8 cellular contexts compared by ENCODE assay signal in genomic region chr3:71930056-71930991, GRCh38.
DNase-seq lines count a peak whose midpoint lies in the region; ATAC-seq and TF ChIP-seq lines count a peak whose summit lies in the region.

No MANE protein-coding gene starts in this region.

- no peak overlapping the region for H3K27ac ChIP-seq in SJCRH30
- H3K27ac ChIP-seq in uterus = peak overlapping the region in 1 of 2 donors; percentile 25

- DNase-seq in Calu3 (peak; percentile 11), GM20000 (ENCODE audit: low spot score) (peak; percentile 75), SJCRH30 (peak; percentile 13 to 42), left cardiac atrium (peak; percentile 41), uterus (peak; percentile 36 to 53), NCI-H345 (lab: John Stamatoyannopoulos, UW) (no peak), NCI-H2196 (lab: John Stamatoyannopoulos, UW; ENCODE audit: unreplicated experiment) (no peak)

- H3K27ac Mint-ChIP-seq in Calu3 (ENCODE audit: unreplicated experiment) = no peak overlapping the region

- intact Hi-C loops in Calu3 (cut with micrococcal nuclease; ENCODE audit: unreplicated experiment) (no loop called here), left cardiac atrium (cut with DNase I) (no loop called here), uterus (cut with DNase I; ENCODE audit: low total_unique reads) (no loop called here)

- H3K9me3 ChIP-seq in SJCRH30 (replicated peaks) = no peaks in the 10 kb centered on the region
- no peaks in the 10 kb centered on the region for H3K9me3 ChIP-seq in uterus

- peak; percentile 28 for TF ChIP-seq CTCF in Calu3 (IDR thresholded peaks at IDR 0.05; ENCODE audit: unreplicated experiment)
- peak; percentile 56 for TF ChIP-seq CTCF in GM20000 (IDR thresholded peaks at IDR 0.05; ENCODE audit: extremely low read depth, missing control alignments)
- TF ChIP-seq CTCF in uterus (IDR thresholded peaks at IDR 0.05) = peak in 1 of 4 experiments; percentile 8

- no peaks in the 10 kb centered on the region for H3K9me3 Mint-ChIP-seq in Calu3 (ENCODE audit: low read depth, unreplicated experiment)

- H3K36me3 Mint-ChIP-seq in Calu3 (ENCODE audit: insufficient read depth, unreplicated experiment) = no peaks in the 10 kb centered on the region

- H3K27me3 ChIP-seq in SJCRH30 (no peaks in the 10 kb centered on the region), uterus (no peaks in the 10 kb centered on the region)

- peaks cover 63% of the 10 kb centered on the region for H3K27me3 Mint-ChIP-seq in Calu3 (ENCODE audit: unreplicated experiment)

- CTCF ChIA-PET in Calu3 (lab: Charles Lee) = interaction anchor here (1.6 kb wide), 1 partner anchor 892 kb away, joined by 8 read pairs; no protein-coding TSS in a partner anchor

- peaks cover 9% of the 10 kb centered on the region for H3K4me1 Mint-ChIP-seq in Calu3 (ENCODE audit: low read depth, unreplicated experiment)

- H3K4me3 Mint-ChIP-seq in Calu3 (ENCODE audit: low read depth, unreplicated experiment) = no peak overlapping the region

- TF ChIP-seq POLR2A in uterus (IDR thresholded peaks at IDR 0.05) = no peak

- ATAC-seq in left cardiac atrium = peak; percentile 79 to 96
- no peak for ATAC-seq in GM21515 (IDR thresholded peaks at IDR 0.05; ENCODE audit: unreplicated experiment)

- no peak overlapping the region for H3K4me3 ChIP-seq in SJCRH30
- no peak overlapping the region for H3K4me3 ChIP-seq in uterus

- H3K36me3 ChIP-seq in SJCRH30 (no peaks in the 10 kb centered on the region), uterus (no peaks in the 10 kb centered on the region)

- H3K4me1 ChIP-seq in SJCRH30 = no peaks in the 10 kb centered on the region
- H3K4me1 ChIP-seq in uterus = no peaks in the 10 kb centered on the region

- BruUV-seq in Calu3 (replicated peaks; lab: Mats Ljungman, UMichigan) = no TSS peak

Comparison
In these comparisons a context has a peak if more than half of its experiments do, and no peak if none do; other contexts are left out.
1. DNase-seq: peak in Calu3 (single experiment), GM20000 (single experiment), SJCRH30 (2 of 2), left cardiac atrium (single experiment) and uterus (2 of 2); none in NCI-H345 (single experiment) and NCI-H2196 (single experiment).